ENCODE assay signal across 1 cellular context in genomic region chr2:74630454-74630853, GRCh38. TPM values are rescaled to one million over a fixed set of nuclear protein-coding genes. Genes with fewer than 3 reads are reported as not detected.
"Had no signal": no experiment of that assay in that cellular context is flagged by ENCODE, and none has a peak within 500 bp of the region (broad histone marks: within the 10 kb centered on the region; RNA-seq: fewer than 3 reads in every experiment).

No MANE protein-coding gene starts in this region.

RNA-seq across cellular contexts. Expression of gene M1AP, which starts 17.7 kb away (rescaled TPM):
- total RNA-seq: temporal lobe had no signal
